In genomic region chr10:60035984-60036383, GRCh38 we compare ENCODE assay signal across 21 cellular contexts.
"Had no signal": no experiment of that assay in that cellular context is flagged by ENCODE, and none has a peak within 500 bp of the region (broad histone marks: within the 10 kb centered on the region; RNA-seq: fewer than 3 reads in every experiment).

No MANE protein-coding gene starts in this region.

- H3K9me3 Mint-ChIP-seq: activated CD4-positive, alpha-beta T cell treated with anti-CD3 and anti-CD28 coated beads, Interleukin-2, amount 10 ng/mL, durations not matched to agents 7 days and 5 days; activated T-cell treated with anti-CD3 and anti-CD28 coated beads, Interleukin-2, amount 50 U/mL, for 72 hours; central memory CD8-positive, alpha-beta T cell; endodermal cell; naive thymus-derived CD8-positive, alpha-beta T cell had no signal

- DNase-seq: activated CD4-positive, alpha-beta T cell treated with anti-CD3 and anti-CD28 coated beads, Interleukin-2, amount 10 ng/mL, durations not matched to agents 7 days and 5 days; activated CD8-positive, alpha-beta memory T cell treated with anti-CD3 and anti-CD28 coated beads, Interleukin-2, amount 50 U/mL, for 4 hours; activated effector memory CD4-positive, alpha-beta T cell treated with anti-CD3 and anti-CD28 coated beads, Interleukin-2, amount 50 U/mL, for 16 hours; activated naive CD4-positive, alpha-beta T cell treated with anti-CD3 and anti-CD28 coated beads, Interleukin-2, amount 50 U/mL, for 16 hours; activated T-cell treated with anti-CD3 and anti-CD28 coated beads, Interleukin-2, amount 50 U/mL, for 72 hours; aorta; colonic mucosa; endodermal cell; foreskin fibroblast; hippocampal formation; islet precursor cell; lower lobe of right lung; naive thymus-derived CD8-positive, alpha-beta T cell; ovary; right lobe of liver; small intestine; stimulated activated CD4-positive, alpha-beta T cell treated with anti-CD3 and anti-CD28 coated beads, Interleukin-15, amount 100 ng/mL, for 24 hours; stimulated activated CD4-positive, alpha-beta T cell treated with anti-CD3 and anti-CD28 coated beads, Interleukin-2, amount 100 ng/mL, for 48 hours; upper lobe of left lung had no signal

- ATAC-seq: activated CD4-positive, CD25-positive, alpha-beta regulatory T cell treated with anti-CD3 and anti-CD28 coated beads, Interleukin-2, amount 50 U/mL, for 24 hours; activated T-cell treated with anti-CD3 and anti-CD28 coated beads, Interleukin-2, amount 50 U/mL, for 72 hours; lower lobe of right lung; naive thymus-derived CD8-positive, alpha-beta T cell; right lobe of liver had no signal

- H3K27ac Mint-ChIP-seq: activated CD4-positive, alpha-beta T cell treated with anti-CD3 and anti-CD28 coated beads, Interleukin-2, amount 10 ng/mL, durations not matched to agents 7 days and 5 days; activated T-cell treated with anti-CD3 and anti-CD28 coated beads, Interleukin-2, amount 50 U/mL, for 72 hours; endodermal cell; naive thymus-derived CD8-positive, alpha-beta T cell had no signal

- H3K4me1 Mint-ChIP-seq: activated CD4-positive, alpha-beta T cell treated with anti-CD3 and anti-CD28 coated beads, Interleukin-2, amount 10 ng/mL, durations not matched to agents 7 days and 5 days; central memory CD8-positive, alpha-beta T cell had no signal

- H3K27me3 Mint-ChIP-seq: activated CD4-positive, alpha-beta T cell treated with anti-CD3 and anti-CD28 coated beads, Interleukin-2, amount 10 ng/mL, durations not matched to agents 7 days and 5 days; central memory CD8-positive, alpha-beta T cell had no signal

- H3K4me3 Mint-ChIP-seq: activated CD4-positive, alpha-beta T cell treated with anti-CD3 and anti-CD28 coated beads, Interleukin-2, amount 10 ng/mL, durations not matched to agents 7 days and 5 days; activated T-cell treated with anti-CD3 and anti-CD28 coated beads, Interleukin-2, amount 50 U/mL, for 72 hours; central memory CD8-positive, alpha-beta T cell; endodermal cell; naive thymus-derived CD8-positive, alpha-beta T cell had no signal
